1 cellular context compared by ENCODE assay signal in genomic region chr3:133987933-133988484, GRCh38.
TF ChIP-seq lines count a peak whose summit lies in the region.

No MANE protein-coding gene starts in this region.

TF ChIP-seq in GM23338, 12 proteins besides CTCF, POLR2A, EP300 and RAD21 (continued from another document):
- TF ChIP-seq REST (IDR thresholded peaks at IDR 0.05; ENCODE audit: unreplicated experiment) (no peak), STAT1 (IDR thresholded peaks at IDR 0.05; ENCODE audit: unreplicated experiment) (no peak), CREB1 (CRISPR knock-in tag; IDR thresholded peaks at IDR 0.05; ENCODE audit: low read depth) (no peak), ZNF114 (CRISPR knock-in tag; IDR thresholded peaks at IDR 0.05) (no peak), ETS1 (IDR thresholded peaks at IDR 0.05) (no peak), JUNB (IDR thresholded peaks at IDR 0.05; ENCODE audit: unreplicated experiment) (no peak)
